28 cellular contexts compared by ENCODE assay signal in genomic region chr11:6457581-6458320, GRCh38. TPM values are rescaled to one million over a fixed set of nuclear protein-coding genes. Genes with fewer than 3 reads are reported as not detected.
DNase-seq lines count a peak whose midpoint lies in the region; ATAC-seq and TF ChIP-seq lines count a peak whose summit lies in the region.
"Had no signal": no experiment of that assay in that cellular context is flagged by ENCODE, and none has a peak within 500 bp of the region (broad histone marks: within the 10 kb centered on the region; RNA-seq: fewer than 3 reads in every experiment).

No MANE protein-coding gene starts in this region.

- H3K4me1 Mint-ChIP-seq in natural killer cell treated with Interleukin-12 subunit alpha and Interleukin-12 subunit beta and Interleukin-15 and Interleukin-18, amount 100 ng/mL, for 72 hours (ENCODE audit: low read depth in 2 of 2) = no peaks in the 10 kb centered on the region
- H3K4me1 Mint-ChIP-seq in natural killer cell = no peaks in the 10 kb centered on the region
- H3K4me1 Mint-ChIP-seq: B cell, GM23338 had no signal

- H3K9me3 Mint-ChIP-seq in natural killer cell treated with Interleukin-12 subunit alpha and Interleukin-12 subunit beta and Interleukin-15 and Interleukin-18, amount 100 ng/mL, for 72 hours = no peaks in the 10 kb centered on the region
- no peaks in the 10 kb centered on the region for H3K9me3 Mint-ChIP-seq in natural killer cell
- H3K9me3 Mint-ChIP-seq: CD8-positive, alpha-beta T cell; GM23338 had no signal

- H3K27ac ChIP-seq in upper lobe of right lung (no peak overlapping the region), ascending aorta (no peak overlapping the region)
- H3K27ac ChIP-seq: 22Rv1, C4-2B, RWPE1 had no signal

- H3K4me3 ChIP-seq in upper lobe of right lung (no peak overlapping the region), ascending aorta (no peak overlapping the region)
- H3K4me3 ChIP-seq: GM12878, GM23338, MG63 had no signal

- intact Hi-C loops in natural killer cell (cut with micrococcal nuclease) (no loop called here), upper lobe of right lung (cut with DNase I) (no loop called here), ascending aorta (cut with DNase I) (no loop called here)

- H3K36me3 Mint-ChIP-seq in natural killer cell treated with Interleukin-12 subunit alpha and Interleukin-12 subunit beta and Interleukin-15 and Interleukin-18, amount 100 ng/mL, for 72 hours = no peaks in the 10 kb centered on the region
- peaks cover 5% of the 10 kb centered on the region for H3K36me3 Mint-ChIP-seq in natural killer cell

- H3K9me3 ChIP-seq in upper lobe of right lung (no peaks in the 10 kb centered on the region), ascending aorta (no peaks in the 10 kb centered on the region)
- H3K9me3 ChIP-seq: MG63 had no signal

- H3K27me3 ChIP-seq in upper lobe of right lung (no peaks in the 10 kb centered on the region), ascending aorta (no peaks in the 10 kb centered on the region)
- H3K27me3 ChIP-seq: MG63 had no signal

- no peak for TF ChIP-seq CTCF in natural killer cell (IDR thresholded peaks at IDR 0.05)
- TF ChIP-seq CTCF in upper lobe of right lung (IDR thresholded peaks at IDR 0.05) = no peak
- no peak for TF ChIP-seq CTCF in ascending aorta (IDR thresholded peaks at IDR 0.05)

- no peak for DNase-seq in natural killer cell treated with Interleukin-12 subunit alpha and Interleukin-12 subunit beta and Interleukin-15 and Interleukin-18, amount 100 ng/mL, for 72 hours (ENCODE audit: low spot score)
- DNase-seq in natural killer cell (no peak), mesenteric fat pad (ENCODE audit: low spot score) (peak; percentile 85), upper lobe of right lung (no peak), T-helper 2 cell (no peak), ascending aorta (ENCODE audit: low spot score in 2 of 2) (no peak)
- DNase-seq: CD8-positive, alpha-beta T cell; DMS 273 treated with DMSO at 0.1 percent for 48 hours; DMS79; EL; GDM1; HCEC 1CT; IMR-90; KG1; MG63; NCI-H1417; NCI-H1694 treated with DMSO at 0.1 percent for 48 hours; NCI-H2081; NCI-H2227 treated with DMSO at 0.1 percent for 48 hours; NCI-H69; SHP77 had no signal

- no peak overlapping the region for H3K4me3 Mint-ChIP-seq in natural killer cell treated with Interleukin-12 subunit alpha and Interleukin-12 subunit beta and Interleukin-15 and Interleukin-18, amount 100 ng/mL, for 72 hours
- H3K4me3 Mint-ChIP-seq in natural killer cell = no peak overlapping the region
- H3K4me3 Mint-ChIP-seq: B cell; CD8-positive, alpha-beta T cell; GM23338 had no signal

- H3K27me3 Mint-ChIP-seq in natural killer cell treated with Interleukin-12 subunit alpha and Interleukin-12 subunit beta and Interleukin-15 and Interleukin-18, amount 100 ng/mL, for 72 hours = no peaks in the 10 kb centered on the region
- no peaks in the 10 kb centered on the region for H3K27me3 Mint-ChIP-seq in natural killer cell (ENCODE audit: low read depth in 2 of 2)
- H3K27me3 Mint-ChIP-seq: B cell had no signal

- no peaks in the 10 kb centered on the region for H3K4me1 ChIP-seq in upper lobe of right lung
- peaks cover 0 to 2% of the 10 kb centered on the region in 2 donors for H3K4me1 ChIP-seq in ascending aorta

- H3K27ac Mint-ChIP-seq in natural killer cell treated with Interleukin-12 subunit alpha and Interleukin-12 subunit beta and Interleukin-15 and Interleukin-18, amount 100 ng/mL, for 72 hours = no peak overlapping the region
- H3K27ac Mint-ChIP-seq in natural killer cell = no peak overlapping the region
- H3K27ac Mint-ChIP-seq: B cell; CD8-positive, alpha-beta T cell; GM23338 had no signal

- peak; percentile 8 to 33 for ATAC-seq in natural killer cell treated with Interleukin-12 subunit alpha and Interleukin-12 subunit beta and Interleukin-15 and Interleukin-18, amount 100 ng/mL, for 72 hours
- ATAC-seq in natural killer cell (no peak), upper lobe of right lung (peak; percentile 11)
- ATAC-seq: CD8-positive, alpha-beta T cell; GM12878; GM23338 had no signal

- H3K36me3 ChIP-seq in upper lobe of right lung = peaks cover 80% of the 10 kb centered on the region
- peaks cover 46 to 79% of the 10 kb centered on the region in 2 donors for H3K36me3 ChIP-seq in ascending aorta

RNA-seq across cellular contexts. Expression of gene TRIM3, which starts 16.0 kb away (rescaled TPM):
- total RNA-seq in natural killer cell treated with Interleukin-12 subunit alpha and Interleukin-12 subunit beta and Interleukin-15 and Interleukin-18, amount 100 ng/mL, for 72 hours = 1 to 10 TPM; 6.1 to 7.7 TPM
- total RNA-seq in natural killer cell (10 to 100 TPM; 26.4 to 30.9 (median 26.5) TPM), mesenteric fat pad (20.5 TPM), upper lobe of right lung (22.0 TPM), ascending aorta (33.8 TPM)

RNA-seq across cellular contexts. Expression of gene HPX, which starts 17.0 kb away (rescaled TPM):
- total RNA-seq in natural killer cell treated with Interleukin-12 subunit alpha and Interleukin-12 subunit beta and Interleukin-15 and Interleukin-18, amount 100 ng/mL, for 72 hours = under 1 TPM; 0.76 to 0.92 TPM
- total RNA-seq in natural killer cell (1 to 10 TPM in 1 of 3 donors, under 1 TPM in 2; 0.35 to 1.5 (median 0.98) TPM), mesenteric fat pad (1.1 TPM), upper lobe of right lung (1.4 TPM), ascending aorta (16.8 TPM)
- total RNA-seq: NCI-H460 had no signal

RNA-seq across cellular contexts. Expression of gene ARFIP2, which starts 23.4 kb away (rescaled TPM):
- 10 to 100 TPM; 50.8 to 71.7 TPM for total RNA-seq in natural killer cell treated with Interleukin-12 subunit alpha and Interleukin-12 subunit beta and Interleukin-15 and Interleukin-18, amount 100 ng/mL, for 72 hours
- total RNA-seq in natural killer cell (10 to 100 TPM; 44.7 to 62.3 (median 51.4) TPM), mesenteric fat pad (41.5 TPM), upper lobe of right lung (36.4 TPM), ascending aorta (87.8 TPM)

RNA-seq across cellular contexts. Expression of gene TIMM10B, which starts 23.6 kb away (rescaled TPM):
- 10 to 100 TPM; 44.1 to 57.4 TPM for total RNA-seq in natural killer cell treated with Interleukin-12 subunit alpha and Interleukin-12 subunit beta and Interleukin-15 and Interleukin-18, amount 100 ng/mL, for 72 hours
- total RNA-seq in natural killer cell = 10 to 100 TPM; 69.6 to 92.8 (median 71.4) TPM
- 35.9 TPM for total RNA-seq in mesenteric fat pad
- 45.0 TPM for total RNA-seq in upper lobe of right lung
- 19.2 TPM for total RNA-seq in ascending aorta

RNA-seq across cellular contexts. Expression of gene APBB1, which starts 38.9 kb away (rescaled TPM):
- total RNA-seq in natural killer cell treated with Interleukin-12 subunit alpha and Interleukin-12 subunit beta and Interleukin-15 and Interleukin-18, amount 100 ng/mL, for 72 hours = 10 to 100 TPM; 25.5 to 27.5 TPM
- total RNA-seq in natural killer cell (10 to 100 TPM; 62.8 to 77.1 (median 67.5) TPM), mesenteric fat pad (31.3 TPM), upper lobe of right lung (40.9 TPM), ascending aorta (29.2 TPM)

Comparison
In these comparisons a context has a peak if more than half of its experiments do, and no peak if none do; other contexts are left out.
1. ATAC-seq: peak in natural killer cell treated with Interleukin-12 subunit alpha and Interleukin-12 subunit beta and Interleukin-15 and Interleukin-18, amount 100 ng/mL, for 72 hours (2 of 2) and upper lobe of right lung (single experiment); none in natural killer cell (0 of 3).